ENCODE assay signal across 13 cellular contexts in genomic region chr12:4807116-4807783, GRCh38.
A peak's percentile ranks its signal among the peaks of the same experiment; 100 is the strongest.
DNase-seq lines count a peak whose midpoint lies in the region; ATAC-seq and TF ChIP-seq lines count a peak whose summit lies in the region.
"Had no signal": no experiment of that assay in that cellular context is flagged by ENCODE, and none has a peak within 500 bp of the region (broad histone marks: within the 10 kb centered on the region; RNA-seq: fewer than 3 reads in every experiment).

No MANE protein-coding gene starts in this region.

- no peak for DNase-seq in activated naive CD4-positive, alpha-beta T cell treated with anti-CD3 and anti-CD28 coated beads, Interleukin-2, amount 10 ng/mL, durations not matched to agents 7 days and 5 days
- no peak for DNase-seq in activated naive CD4-positive, alpha-beta T cell (lab: John Stamatoyannopoulos, UW)
- peak; percentile 35 for DNase-seq in GM20000 (ENCODE audit: low spot score)
- peak; percentile 45 for DNase-seq in activated CD8-positive, alpha-beta T cell treated with anti-CD3 and anti-CD28 coated beads, Interleukin-2, amount 10 ng/mL, durations not matched to agents 7 days and 5 days
- no peak for DNase-seq in occipital lobe (lab: John Stamatoyannopoulos, UW)
- DNase-seq: activated effector memory CD4-positive, alpha-beta T cell treated with Interleukin-2 at 50 U/mL for 16 hours; H9; left lung; NCI-H524 had no signal

- no peaks in the 10 kb centered on the region for H3K9me3 Mint-ChIP-seq in activated naive CD4-positive, alpha-beta T cell treated with anti-CD3 and anti-CD28 coated beads, Interleukin-2, amount 10 ng/mL, durations not matched to agents 7 days and 5 days
- H3K9me3 Mint-ChIP-seq in activated CD8-positive, alpha-beta T cell treated with anti-CD3 and anti-CD28 coated beads, Interleukin-2, amount 10 ng/mL, durations not matched to agents 7 days and 5 days (ENCODE audit: insufficient read depth) = no peaks in the 10 kb centered on the region
- no peaks in the 10 kb centered on the region for H3K9me3 Mint-ChIP-seq in stimulated activated memory B cell treated with anti-CD40 and anti-IgM and Interleukin-4, amounts not matched to agents 10 μg/mL and 1 μg/mL and 100 μg/mL, for 72 hours

- peaks cover 62% of the 10 kb centered on the region for H3K27me3 Mint-ChIP-seq in activated naive CD4-positive, alpha-beta T cell treated with anti-CD3 and anti-CD28 coated beads, Interleukin-2, amount 10 ng/mL, durations not matched to agents 7 days and 5 days
- H3K27me3 Mint-ChIP-seq in activated CD8-positive, alpha-beta T cell treated with anti-CD3 and anti-CD28 coated beads, Interleukin-2, amount 10 ng/mL, durations not matched to agents 7 days and 5 days (ENCODE audit: low read depth) = peaks cover 25% of the 10 kb centered on the region
- peaks cover 47% of the 10 kb centered on the region for H3K27me3 Mint-ChIP-seq in stimulated activated memory B cell treated with anti-CD40 and anti-IgM and Interleukin-4, amounts not matched to agents 10 μg/mL and 1 μg/mL and 100 μg/mL, for 72 hours

- CTCF ChIA-PET in activated naive CD4-positive, alpha-beta T cell treated with anti-CD3 and anti-CD28 coated beads, Interleukin-2, amount 10 ng/mL, durations not matched to agents 7 days and 5 days (lab: Charles Lee) = interaction anchor here (1.3 to 2.5 kb wide), 3 partner anchors 9 to 48 kb away, joined by 3 to 13 read pairs (median 3); no protein-coding TSS in a partner anchor
- CTCF ChIA-PET in activated CD8-positive, alpha-beta T cell treated with anti-CD3 and anti-CD28 coated beads, Interleukin-2, amount 10 ng/mL, durations not matched to agents 7 days and 5 days (lab: Charles Lee) = interaction anchor here (1.3 to 2.4 kb wide), 4 partner anchors 22 to 104 kb away, joined by 3 to 10 read pairs (median 5); no protein-coding TSS in a partner anchor

- peak; percentile 65 for ATAC-seq in activated CD8-positive, alpha-beta T cell treated with anti-CD3 and anti-CD28 coated beads, Interleukin-2, amount 10 ng/mL, durations not matched to agents 7 days and 5 days
- peak; percentile 53 for ATAC-seq in stimulated activated memory B cell treated with anti-CD40 and anti-IgM and Interleukin-4, amounts not matched to agents 10 μg/mL and 1 μg/mL and 100 μg/mL, for 72 hours
- no peak for ATAC-seq in GM21576 (IDR thresholded peaks at IDR 0.05; ENCODE audit: unreplicated experiment)
- no peak for ATAC-seq in GM19463 (IDR thresholded peaks at IDR 0.05; ENCODE audit: unreplicated experiment)
- ATAC-seq: left lung, SK-N-SH treated with all-trans-retinoic acid at 6 μM for 48 hours had no signal

- H3K27ac Mint-ChIP-seq in activated naive CD4-positive, alpha-beta T cell treated with anti-CD3 and anti-CD28 coated beads, Interleukin-2, amount 10 ng/mL, durations not matched to agents 7 days and 5 days = peak overlapping the region; percentile 15
- peak overlapping the region; percentile 32 for H3K27ac Mint-ChIP-seq in activated CD8-positive, alpha-beta T cell treated with anti-CD3 and anti-CD28 coated beads, Interleukin-2, amount 10 ng/mL, durations not matched to agents 7 days and 5 days
- no peak overlapping the region for H3K27ac Mint-ChIP-seq in stimulated activated memory B cell treated with anti-CD40 and anti-IgM and Interleukin-4, amounts not matched to agents 10 μg/mL and 1 μg/mL and 100 μg/mL, for 72 hours
- H3K27ac Mint-ChIP-seq: H9 had no signal

- H3K4me1 Mint-ChIP-seq in activated naive CD4-positive, alpha-beta T cell treated with anti-CD3 and anti-CD28 coated beads, Interleukin-2, amount 10 ng/mL, durations not matched to agents 7 days and 5 days = peaks cover 42% of the 10 kb centered on the region
- peaks cover 44% of the 10 kb centered on the region for H3K4me1 Mint-ChIP-seq in activated CD8-positive, alpha-beta T cell treated with anti-CD3 and anti-CD28 coated beads, Interleukin-2, amount 10 ng/mL, durations not matched to agents 7 days and 5 days (ENCODE audit: low read depth)
- H3K4me1 Mint-ChIP-seq in stimulated activated memory B cell treated with anti-CD40 and anti-IgM and Interleukin-4, amounts not matched to agents 10 μg/mL and 1 μg/mL and 100 μg/mL, for 72 hours = peaks cover 59% of the 10 kb centered on the region

- no peak overlapping the region for H3K4me3 Mint-ChIP-seq in activated naive CD4-positive, alpha-beta T cell treated with anti-CD3 and anti-CD28 coated beads, Interleukin-2, amount 10 ng/mL, durations not matched to agents 7 days and 5 days
- H3K4me3 Mint-ChIP-seq in activated CD8-positive, alpha-beta T cell treated with anti-CD3 and anti-CD28 coated beads, Interleukin-2, amount 10 ng/mL, durations not matched to agents 7 days and 5 days = peak overlapping the region; percentile 6
- no peak overlapping the region for H3K4me3 Mint-ChIP-seq in stimulated activated memory B cell treated with anti-CD40 and anti-IgM and Interleukin-4, amounts not matched to agents 10 μg/mL and 1 μg/mL and 100 μg/mL, for 72 hours
- H3K4me3 Mint-ChIP-seq: H9 had no signal

- POLR2A ChIA-PET in activated CD8-positive, alpha-beta T cell treated with anti-CD3 and anti-CD28 coated beads, Interleukin-2, amount 10 ng/mL, durations not matched to agents 7 days and 5 days (lab: Charles Lee) = interaction anchor here (1.0 to 1.3 kb wide), 3 partner anchors 12 to 159 kb away, joined by 3 read pairs; partner anchors contain the start of genes AKAP3 and NDUFA9

- peaks cover 11% of the 10 kb centered on the region for H3K36me3 Mint-ChIP-seq in activated naive CD4-positive, alpha-beta T cell treated with anti-CD3 and anti-CD28 coated beads, Interleukin-2, amount 10 ng/mL, durations not matched to agents 7 days and 5 days
- peaks cover 30% of the 10 kb centered on the region for H3K36me3 Mint-ChIP-seq in activated CD8-positive, alpha-beta T cell treated with anti-CD3 and anti-CD28 coated beads, Interleukin-2, amount 10 ng/mL, durations not matched to agents 7 days and 5 days (ENCODE audit: low read depth)
- peaks cover 15% of the 10 kb centered on the region for H3K36me3 Mint-ChIP-seq in stimulated activated memory B cell treated with anti-CD40 and anti-IgM and Interleukin-4, amounts not matched to agents 10 μg/mL and 1 μg/mL and 100 μg/mL, for 72 hours

- no peak for TF ChIP-seq CTCF in GM20000 (IDR thresholded peaks at IDR 0.05; ENCODE audit: extremely low read depth, missing control alignments)

Comparison
In these comparisons a context has a peak if more than half of its experiments do, and no peak if none do; other contexts are left out.
1. DNase-seq: peak in GM20000 (single experiment) and activated CD8-positive, alpha-beta T cell treated with anti-CD3 and anti-CD28 coated beads, Interleukin-2, amount 10 ng/mL, durations not matched to agents 7 days and 5 days (single experiment); none in activated naive CD4-positive, alpha-beta T cell treated with anti-CD3 and anti-CD28 coated beads, Interleukin-2, amount 10 ng/mL, durations not matched to agents 7 days and 5 days (single experiment), activated naive CD4-positive, alpha-beta T cell (0 of 4) and occipital lobe (single experiment).
2. ATAC-seq: peak in activated CD8-positive, alpha-beta T cell treated with anti-CD3 and anti-CD28 coated beads, Interleukin-2, amount 10 ng/mL, durations not matched to agents 7 days and 5 days (single experiment) and stimulated activated memory B cell treated with anti-CD40 and anti-IgM and Interleukin-4, amounts not matched to agents 10 μg/mL and 1 μg/mL and 100 μg/mL, for 72 hours (single experiment); none in GM21576 (single experiment) and GM19463 (single experiment).